33 cellular contexts compared by ENCODE assay signal in genomic region chrX:139078761-139079160, GRCh38.
"Had no signal": no experiment of that assay in that cellular context is flagged by ENCODE, and none has a peak within 500 bp of the region (broad histone marks: within the 10 kb centered on the region; RNA-seq: fewer than 3 reads in every experiment).

No MANE protein-coding gene starts in this region.

- DNase-seq: activated B cell treated with CpG ODN at 0.5 μM for 24 hours; activated CD4-positive, alpha-beta memory T cell treated with anti-CD3 and anti-CD28 coated beads for 36 hours; activated CD4-positive, alpha-beta T cell treated with anti-CD3 and anti-CD28 coated beads for 4 hours; activated CD4-positive, alpha-beta T cell treated with anti-CD3 and anti-CD28 coated beads, Interleukin-2, amount 50 U/mL, for 1 hour; activated CD4-positive, CD25-positive, alpha-beta regulatory T cell treated with anti-CD3 and anti-CD28 coated beads, Interleukin-2, amount 50 U/mL, for 72 hours; activated CD8-positive, alpha-beta memory T cell treated with anti-CD3 and anti-CD28 coated beads, Interleukin-2, amount 50 U/mL, for 4 hours; activated gamma-delta T cell treated with Interleukin-2 at 50 U/mL for 16 hours; activated naive CD4-positive, alpha-beta T cell treated with anti-CD3 and anti-CD28 coated beads for 36 hours; activated T-cell treated with anti-CD3 and anti-CD28 coated beads for 4 hours; activated T-cell treated with anti-CD3 and anti-CD28 coated beads, Interleukin-2, amount 50 U/mL, for 4 hours; adrenal gland; caudate nucleus; cerebellar nuclear complex; MM.1S; MV-4-11; NCI-H1092; NCI-H1436 treated with DMSO at 0.1 percent for 48 hours; NCI-H1694 treated with DMSO at 0.1 percent for 48 hours; NCI-H2029; NCI-H510A; NCI-H526; NCI-H748 treated with DMSO at 0.1 percent for 48 hours; NK-92 treated with Interleukin-12 subunit alpha and Interleukin-12 subunit beta, amount 100 ng/mL, for 24 hours; Right ventricle myocardium superior; SJCRH30; T-cell; T-helper 2 cell; T-helper 9 cell had no signal

- H3K4me3 ChIP-seq: adrenal gland, SJCRH30 had no signal

- H3K27me3 ChIP-seq: SJCRH30 had no signal

- H3K36me3 ChIP-seq: adrenal gland, SJCRH30 had no signal

- H3K27ac ChIP-seq: adrenal gland, SJCRH30, VCaP had no signal

- H3K4me1 Mint-ChIP-seq: activated B cell treated with CpG ODN at 0.5 μM for 24 hours, brain, T-cell had no signal

- H3K36me3 Mint-ChIP-seq: activated CD4-positive, alpha-beta memory T cell treated with anti-CD3 and anti-CD28 coated beads for 36 hours; activated naive CD4-positive, alpha-beta T cell treated with anti-CD3 and anti-CD28 coated beads, Interleukin-2, amount 50 U/mL, for 72 hours; brain; T-cell had no signal

- ATAC-seq: activated naive CD4-positive, alpha-beta T cell treated with anti-CD3 and anti-CD28 coated beads, Interleukin-2, amount 50 U/mL, for 72 hours; activated T-cell treated with anti-CD3 and anti-CD28 coated beads, Interleukin-2, amount 50 U/mL, for 4 hours; SK-N-SH treated with all-trans-retinoic acid at 6 μM for 48 hours; T-cell had no signal

- H3K9me3 ChIP-seq: adrenal gland, SJCRH30 had no signal

- H3K4me3 Mint-ChIP-seq: activated B cell treated with CpG ODN at 0.5 μM for 24 hours; activated CD4-positive, alpha-beta memory T cell treated with anti-CD3 and anti-CD28 coated beads for 36 hours; activated naive CD4-positive, alpha-beta T cell treated with anti-CD3 and anti-CD28 coated beads for 36 hours; activated T-cell treated with anti-CD3 and anti-CD28 coated beads, Interleukin-2, amount 50 U/mL, for 4 hours; activated T-helper 1 cell treated with anti-CD3 and anti-CD28 coated beads, Interleukin-12 subunit alpha, Interleukin-12 subunit beta, Interleukin-2, Interleukin-4 antibody, amounts not matched to agents 30 ng/mL and 10 ng/mL and 1 ng/mL, durations not matched to agents 14 hours and 24 hours and 36 hours; brain; T-cell had no signal

- H3K27me3 Mint-ChIP-seq: activated B cell treated with CpG ODN at 0.5 μM for 24 hours; activated CD4-positive, alpha-beta memory T cell treated with anti-CD3 and anti-CD28 coated beads for 36 hours; brain had no signal

- H3K27ac Mint-ChIP-seq: activated B cell treated with CpG ODN at 0.5 μM for 24 hours; activated CD4-positive, alpha-beta memory T cell treated with anti-CD3 and anti-CD28 coated beads for 36 hours; activated naive CD4-positive, alpha-beta T cell treated with anti-CD3 and anti-CD28 coated beads for 36 hours; activated naive CD4-positive, alpha-beta T cell treated with anti-CD3 and anti-CD28 coated beads, Interleukin-2, amount 50 U/mL, for 72 hours; activated T-helper 1 cell treated with anti-CD3 and anti-CD28 coated beads, Interleukin-12 subunit alpha, Interleukin-12 subunit beta, Interleukin-2, Interleukin-4 antibody, amounts not matched to agents 30 ng/mL and 10 ng/mL and 1 ng/mL, durations not matched to agents 14 hours and 24 hours and 36 hours; brain; T-cell had no signal

- H3K4me1 ChIP-seq: adrenal gland, SJCRH30 had no signal
